ENCODE assay signal across 11 cellular contexts in genomic region chr3:32882603-32883025, GRCh38.
DNase-seq lines count a peak whose midpoint lies in the region; ATAC-seq and TF ChIP-seq lines count a peak whose summit lies in the region.
"Had no signal": no experiment of that assay in that cellular context is flagged by ENCODE, and none has a peak within 500 bp of the region (broad histone marks: within the 10 kb centered on the region; RNA-seq: fewer than 3 reads in every experiment).

No MANE protein-coding gene starts in this region.

- no peak overlapping the region for H4K8ac ChIP-seq in H9 (replicated peaks; ENCODE audit: insufficient read length, low read depth, low read length)

- no peak overlapping the region for H3K4me3 Mint-ChIP-seq in H9
- H3K4me3 Mint-ChIP-seq in chondrocyte (ENCODE audit: unreplicated experiment) = no peak overlapping the region

- no peaks in the 10 kb centered on the region for H3K9me3 Mint-ChIP-seq in H9
- H3K9me3 Mint-ChIP-seq in chondrocyte (ENCODE audit: low read depth) = no peaks in the 10 kb centered on the region

- H3K4me1 ChIP-seq in H9 (ENCODE audit: insufficient read depth, low read length) = no peaks in the 10 kb centered on the region; the same call in 1 of the 2 replicates
- H3K4me1 ChIP-seq: gastrocnemius medialis had no signal

- no peak overlapping the region for H2BK12ac ChIP-seq in H9 (ENCODE audit: insufficient read length, low read depth, low read length)

- no peak overlapping the region for H2AK5ac ChIP-seq in H9 (ENCODE audit: insufficient read length, low read length)

- no peak overlapping the region for H3K56ac ChIP-seq in H9 (ENCODE audit: insufficient read length, low read depth, low read length)

- H3K14ac ChIP-seq in H9 (ENCODE audit: insufficient read depth, low read length) = no peak overlapping the region

- H3K9ac ChIP-seq in H9 (ENCODE audit: extremely low read depth, insufficient read length, low read length) = no peak overlapping the region
- H3K9ac ChIP-seq: GM23248 had no signal

- H4K91ac ChIP-seq in H9 (ENCODE audit: insufficient read length, low read depth, low read length) = no peak overlapping the region

- H3K27me3 Mint-ChIP-seq in H9 (ENCODE audit: low read depth) = no peaks in the 10 kb centered on the region; the same call in 1 of the 2 replicates
- H3K27me3 Mint-ChIP-seq in chondrocyte (ENCODE audit: low read depth) = no peaks in the 10 kb centered on the region

- H2BK20ac ChIP-seq in H9 (ENCODE audit: low read depth, low read length, poor library complexity, severe bottlenecking) = no peak overlapping the region

- no peak overlapping the region for H3T11ph ChIP-seq in H9 (ENCODE audit: low read length)

- peak; percentile 15 for DNase-seq in stimulated activated CD4-positive, alpha-beta T cell treated with anti-CD3 and anti-CD28 coated beads, Interleukin-15, amount 100 ng/mL, for 24 hours
- no peak for DNase-seq in stimulated activated CD4-positive, alpha-beta T cell treated with anti-CD3 and anti-CD28 coated beads, Interleukin-12 subunit alpha, Interleukin-12 subunit beta, amount 100 ng/mL, for 4 hours
- no peak for DNase-seq in H9
- no peak for DNase-seq in chondrocyte (ENCODE audit: low spot score)
- no peak for DNase-seq in COR-L47 (lab: John Stamatoyannopoulos, UW)
- DNase-seq in glomerular visceral epithelial cell (ENCODE audit: extremely low spot score) = no peak
- no peak for DNase-seq in putamen (ENCODE audit: low spot score)
- DNase-seq: gastrocnemius medialis, GM23248, T1000 had no signal

- no peaks in the 10 kb centered on the region for H3K23me2 ChIP-seq in H9 (ENCODE audit: insufficient read length, low read depth, low read length, poor library complexity, severe bottlenecking)

- H3K23ac ChIP-seq in H9 (ENCODE audit: insufficient read length, low read depth, low read length) = no peak overlapping the region

- no CpG with 5 or more reads among the region's 6 CpGs for WGBS in H9 (ENCODE audit: extremely low coverage, insufficient read length, low lambda C conversion rate)

- no peak overlapping the region for H2BK120ac ChIP-seq in H9 (ENCODE audit: low read depth, low read length, poor library complexity, severe bottlenecking)

- H3K9me3 ChIP-seq in H9 (ENCODE audit: control insufficient read depth, low read depth, low read length) = no peaks in the 10 kb centered on the region
- H3K9me3 ChIP-seq: gastrocnemius medialis had no signal

- no peak overlapping the region for H2AFZ ChIP-seq in H9 (ENCODE audit: low read length)
- H2AFZ ChIP-seq: GM23248 had no signal

- ATAC-seq in HG03469 (IDR thresholded peaks at IDR 0.05; ENCODE audit: unreplicated experiment) = peak; percentile 86
- ATAC-seq: gastrocnemius medialis had no signal

- peaks cover 8% of the 10 kb centered on the region for H3K79me1 ChIP-seq in H9 (ENCODE audit: insufficient read depth, low read depth, low read length, poor library complexity, severe bottlenecking)

- no peak for TF ChIP-seq CTCF in H9 (conservative IDR thresholded peaks at IDR 0.05)
- no peak for TF ChIP-seq CTCF in chondrocyte (IDR thresholded peaks at IDR 0.05)

- no peak overlapping the region for H3K27ac ChIP-seq in H9 (ENCODE audit: insufficient read length, low read depth, low read length)
- H3K27ac ChIP-seq: gastrocnemius medialis, GM23248 had no signal

- H3K27me3 ChIP-seq in H9 (ENCODE audit: insufficient read depth, low read length) = no peaks in the 10 kb centered on the region
- H3K27me3 ChIP-seq: gastrocnemius medialis had no signal

- H3K18ac ChIP-seq in H9 (ENCODE audit: insufficient read length, low read depth, low read length) = no peak overlapping the region

- no peak overlapping the region for H3K4me2 ChIP-seq in H9 (ENCODE audit: insufficient read depth, insufficient read length, low read length)

- no peak overlapping the region for H2BK15ac ChIP-seq in H9 (ENCODE audit: low read depth, low read length)

- peaks cover 71% of the 10 kb centered on the region; the same call in 1 of the 2 replicates for H3K79me2 ChIP-seq in H9 (ENCODE audit: insufficient read depth, low read length)

- no peaks in the 10 kb centered on the region for H4K20me1 ChIP-seq in H9 (ENCODE audit: control insufficient read depth, insufficient read depth, insufficient read length)

- H3K4ac ChIP-seq in H9 (ENCODE audit: low read depth, low read length) = no peak overlapping the region

- no peak overlapping the region for H4K5ac ChIP-seq in H9 (ENCODE audit: insufficient read length, low read depth, low read length)

- peak overlapping the region in 2 of 3 experiments; percentile 27 to 69; a peak in 3 of 7 replicates for H3K27ac Mint-ChIP-seq in H9
- no peak overlapping the region for H3K27ac Mint-ChIP-seq in chondrocyte (ENCODE audit: unreplicated experiment)

- H3K4me1 Mint-ChIP-seq in H9 = peaks cover 75 to 80% of the 10 kb centered on the region in 2 experiments
- H3K4me1 Mint-ChIP-seq in chondrocyte (ENCODE audit: low read depth) = peaks cover 11% of the 10 kb centered on the region

- H2BK5ac ChIP-seq in H9 (ENCODE audit: insufficient read length, low read length) = no peak overlapping the region

- H3K36me3 Mint-ChIP-seq in H9 (ENCODE audit: insufficient read depth in 1 of 3, low read depth in 3 of 3) (peaks cover 57 to 86% (median 85%) of the 10 kb centered on the region in 3 experiments), chondrocyte (ENCODE audit: low read depth) (no peaks in the 10 kb centered on the region)
